In genomic region chr12:104219361-104219892, GRCh38 we compare ENCODE assay signal across 8 cellular contexts. TPM values are rescaled to one million over a fixed set of nuclear protein-coding genes. Genes with fewer than 3 reads are reported as not detected.
A peak's percentile ranks its signal among the peaks of the same experiment; 100 is the strongest.
DNase-seq lines count a peak whose midpoint lies in the region; ATAC-seq, FAIRE-seq and TF ChIP-seq lines count a peak whose summit lies in the region.

No MANE protein-coding gene starts in this region.

- DNase-seq in activated CD4-positive, CD25-positive, alpha-beta regulatory T cell treated with anti-CD3 and anti-CD28 coated beads, Interleukin-2, amount 50 U/mL, for 72 hours: no peak
- DNase-seq in RKO (ENCODE audit: low spot score) (peak; percentile 82), osteoblast (ENCODE audit: insufficient read length, low spot score, missing footprints) (peak; percentile 87), MV-4-11 (lab: John Stamatoyannopoulos, UW) (no peak), occipital lobe (lab: John Stamatoyannopoulos, UW) (no peak), WERI-Rb-1 (no peak)

- no peaks in the 10 kb centered on the region for H3K36me3 ChIP-seq in osteoblast (ENCODE audit: insufficient read depth, low read length)
- no peaks in the 10 kb centered on the region for H3K36me3 ChIP-seq in WERI-Rb-1

- no peaks in the 10 kb centered on the region for H3K27me3 ChIP-seq in osteoblast (ENCODE audit: insufficient read depth, low read length)
- no peaks in the 10 kb centered on the region for H3K27me3 ChIP-seq in WERI-Rb-1 (ENCODE audit: insufficient read depth, low read depth, severe bottlenecking)

- peak overlapping the region; percentile 12 for H3K4me3 ChIP-seq in osteoblast (ENCODE audit: insufficient read depth, low read length)
- H3K4me3 ChIP-seq in WERI-Rb-1 (ENCODE audit: low read depth, low read length): no peak overlapping the region

- H4K20me1 ChIP-seq in osteoblast (ENCODE audit: insufficient read depth, low read length): no peaks in the 10 kb centered on the region

- H3K27ac ChIP-seq in osteoblast (ENCODE audit: low read depth, low read length) (peak overlapping the region; percentile 92), WERI-Rb-1 (no peak overlapping the region)

- peak; percentile 6 to 25 for ATAC-seq in activated CD4-positive, CD25-positive, alpha-beta regulatory T cell treated with anti-CD3 and anti-CD28 coated beads, Interleukin-2, amount 50 U/mL, for 24 hours

- no peaks in the 10 kb centered on the region for H3K9me3 ChIP-seq in osteoblast (ENCODE audit: low read depth, low read length)
- H3K9me3 ChIP-seq in WERI-Rb-1 (ENCODE audit: severe bottlenecking): no peaks in the 10 kb centered on the region

- peaks cover 2% of the 10 kb centered on the region for H3K79me2 ChIP-seq in osteoblast (ENCODE audit: insufficient read depth, low read length)

- peak; percentile 81 for FAIRE-seq in endometrium (lab: Jason Lieb, UNC)

- no peak overlapping the region for H2AFZ ChIP-seq in osteoblast (ENCODE audit: low read length)

- peak overlapping the region; percentile 67 for H3K4me2 ChIP-seq in osteoblast (ENCODE audit: insufficient read depth, low read length)

- TF ChIP-seq CTCF in osteoblast (IDR thresholded peaks at IDR 0.05; ENCODE audit: extremely low read depth, low read depth, low read length) (no peak), WERI-Rb-1 (IDR thresholded peaks at IDR 0.05; ENCODE audit: low read depth, low read length) (no peak)

- H3K4me1 ChIP-seq in osteoblast (ENCODE audit: insufficient read depth, low read length): peaks cover 17% of the 10 kb centered on the region

RNA-seq across cellular contexts. Expression of gene TXNRD1, which starts 3.8 kb away (rescaled TPM):
- 323 and 502 TPM in 2 replicates for total RNA-seq in osteoblast
- total RNA-seq in occipital lobe: 102 TPM

Comparison
In these comparisons a context has a peak if more than half of its experiments do, and no peak if none do; other contexts are left out.
1. DNase-seq: peak in RKO (single experiment) and osteoblast (single experiment); none in activated CD4-positive, CD25-positive, alpha-beta regulatory T cell treated with anti-CD3 and anti-CD28 coated beads, Interleukin-2, amount 50 U/mL, for 72 hours (single experiment), MV-4-11 (single experiment), occipital lobe (single experiment) and WERI-Rb-1 (single experiment).